1 cellular context compared by ENCODE assay signal in the genomic region with DNA sequence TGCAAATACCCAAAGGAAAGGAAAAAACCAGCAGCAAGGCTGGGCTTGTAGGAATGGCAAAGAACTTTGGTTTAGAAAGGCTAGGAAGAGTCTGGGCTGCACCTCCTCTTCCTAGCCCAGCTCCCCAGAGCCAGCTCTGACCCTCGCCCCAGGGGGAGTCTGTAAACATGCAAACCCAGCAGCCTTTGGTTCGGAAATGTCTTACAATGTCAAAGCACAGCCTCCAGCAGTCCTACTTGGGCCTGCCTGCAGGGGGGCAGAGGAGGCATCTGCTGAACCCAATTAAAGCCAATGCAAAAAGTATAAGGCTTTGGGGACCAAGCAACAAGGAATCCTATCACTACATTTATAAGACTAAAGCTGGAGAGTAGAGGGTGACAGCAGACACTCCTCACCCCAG.
TF ChIP-seq lines count a peak whose summit lies in the region.

No MANE protein-coding gene starts in this region.

TF ChIP-seq in HCT116, 20 proteins besides CTCF, POLR2A, EP300 and RAD21:
- TF ChIP-seq, protein P1, sequence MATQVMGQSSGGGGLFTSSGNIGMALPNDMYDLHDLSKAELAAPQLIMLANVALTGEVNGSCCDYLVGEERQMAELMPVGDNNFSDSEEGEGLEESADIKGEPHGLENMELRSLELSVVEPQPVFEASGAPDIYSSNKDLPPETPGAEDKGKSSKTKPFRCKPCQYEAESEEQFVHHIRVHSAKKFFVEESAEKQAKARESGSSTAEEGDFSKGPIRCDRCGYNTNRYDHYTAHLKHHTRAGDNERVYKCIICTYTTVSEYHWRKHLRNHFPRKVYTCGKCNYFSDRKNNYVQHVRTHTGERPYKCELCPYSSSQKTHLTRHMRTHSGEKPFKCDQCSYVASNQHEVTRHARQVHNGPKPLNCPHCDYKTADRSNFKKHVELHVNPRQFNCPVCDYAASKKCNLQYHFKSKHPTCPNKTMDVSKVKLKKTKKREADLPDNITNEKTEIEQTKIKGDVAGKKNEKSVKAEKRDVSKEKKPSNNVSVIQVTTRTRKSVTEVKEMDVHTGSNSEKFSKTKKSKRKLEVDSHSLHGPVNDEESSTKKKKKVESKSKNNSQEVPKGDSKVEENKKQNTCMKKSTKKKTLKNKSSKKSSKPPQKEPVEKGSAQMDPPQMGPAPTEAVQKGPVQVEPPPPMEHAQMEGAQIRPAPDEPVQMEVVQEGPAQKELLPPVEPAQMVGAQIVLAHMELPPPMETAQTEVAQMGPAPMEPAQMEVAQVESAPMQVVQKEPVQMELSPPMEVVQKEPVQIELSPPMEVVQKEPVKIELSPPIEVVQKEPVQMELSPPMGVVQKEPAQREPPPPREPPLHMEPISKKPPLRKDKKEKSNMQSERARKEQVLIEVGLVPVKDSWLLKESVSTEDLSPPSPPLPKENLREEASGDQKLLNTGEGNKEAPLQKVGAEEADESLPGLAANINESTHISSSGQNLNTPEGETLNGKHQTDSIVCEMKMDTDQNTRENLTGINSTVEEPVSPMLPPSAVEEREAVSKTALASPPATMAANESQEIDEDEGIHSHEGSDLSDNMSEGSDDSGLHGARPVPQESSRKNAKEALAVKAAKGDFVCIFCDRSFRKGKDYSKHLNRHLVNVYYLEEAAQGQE (IDR thresholded peaks at IDR 0.05; ENCODE audit: low read depth) = no peak
- TF ChIP-seq SRF (IDR thresholded peaks at IDR 0.05; ENCODE audit: low read depth) (no peak), SP1 (IDR thresholded peaks at IDR 0.05; ENCODE audit: low read depth) (no peak), CEBPB (IDR thresholded peaks at IDR 0.05; ENCODE audit: low read depth) (no peak), ZFX (IDR thresholded peaks at IDR 0.05) (no peak), JUND (IDR thresholded peaks at IDR 0.05) (no peak), POLR2AphosphoS5 (IDR thresholded peaks at IDR 0.05; ENCODE audit: low read depth, low read length) (no peak; the same call in 1 of the 2 replicates)
- TF ChIP-seq, protein P2, sequence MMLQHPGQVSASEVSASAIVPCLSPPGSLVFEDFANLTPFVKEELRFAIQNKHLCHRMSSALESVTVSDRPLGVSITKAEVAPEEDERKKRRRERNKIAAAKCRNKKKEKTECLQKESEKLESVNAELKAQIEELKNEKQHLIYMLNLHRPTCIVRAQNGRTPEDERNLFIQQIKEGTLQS (IDR thresholded peaks at IDR 0.05) = no peak
TF ChIP-seq in HCT116: peak in this region for 0.
